ENCODE assay signal across 21 cellular contexts in the genomic region with DNA sequence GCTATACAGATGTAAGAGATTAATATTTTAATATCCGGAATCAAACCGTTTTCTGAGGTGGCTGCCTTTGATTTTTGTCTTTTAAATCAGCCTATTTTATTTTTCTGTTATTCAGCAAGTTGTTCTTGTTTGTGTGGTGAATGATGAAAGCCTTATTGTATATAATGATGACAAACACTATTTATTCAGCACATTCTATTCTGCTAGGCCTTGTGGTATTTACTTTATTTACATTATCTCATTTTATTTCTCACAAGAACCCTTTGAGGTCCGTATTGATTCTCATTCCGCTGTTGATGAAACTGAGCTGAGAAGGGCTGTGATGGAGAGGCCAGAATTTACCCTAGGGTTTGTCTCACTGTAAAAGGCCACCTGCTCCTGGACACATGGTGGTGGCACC. TPM values are rescaled to one million over a fixed set of nuclear protein-coding genes. Genes with fewer than 3 reads are reported as not detected.
"Had no signal": no experiment of that assay in that cellular context is flagged by ENCODE, and none has a peak within 500 bp of the region (broad histone marks: within the 10 kb centered on the region; RNA-seq: fewer than 3 reads in every experiment).

No MANE protein-coding gene starts in this region.

- H3K9me3 ChIP-seq: ascending aorta, breast epithelium, sigmoid colon had no signal

- H3K27ac ChIP-seq: ascending aorta, epithelial cell of prostate, WERI-Rb-1 had no signal

- DNase-seq: activated CD4-positive, alpha-beta T cell treated with anti-CD3 and anti-CD28 coated beads for 1 hour; activated gamma-delta T cell; dermis blood vessel endothelial cell; effector memory CD8-positive, alpha-beta T cell; posterior cingulate gyrus; sigmoid colon; stimulated activated naive CD8-positive, alpha-beta T cell treated with anti-CD3 and anti-CD28 coated beads, Interleukin-15, Interleukin-2, amounts not matched to agents 100 U/mL and 50 U/mL, for 24 hours; trophoblast cell; WERI-Rb-1 had no signal

- H3K4me3 ChIP-seq: ascending aorta, breast epithelium, sigmoid colon had no signal

- H3K36me3 ChIP-seq: ascending aorta, breast epithelium, sigmoid colon, WERI-Rb-1 had no signal

- H3K27ac Mint-ChIP-seq: effector memory CD8-positive, alpha-beta T cell; mesothelial cell of epicardium had no signal

- H3K4me3 Mint-ChIP-seq: activated naive CD4-positive, alpha-beta T cell treated with anti-CD3 and anti-CD28 coated beads, Interleukin-2, amount 50 U/mL, for 24 hours; effector memory CD8-positive, alpha-beta T cell; mesothelial cell of epicardium; nephron had no signal

- H3K27me3 ChIP-seq: ascending aorta, breast epithelium, sigmoid colon had no signal

- H3K9me3 Mint-ChIP-seq: activated naive CD4-positive, alpha-beta T cell treated with anti-CD3 and anti-CD28 coated beads, Interleukin-2, amount 50 U/mL, for 24 hours; effector memory CD8-positive, alpha-beta T cell had no signal

- H3K4me1 ChIP-seq: ascending aorta, breast epithelium, sigmoid colon had no signal

- H3K36me3 Mint-ChIP-seq: activated naive CD4-positive, alpha-beta T cell treated with anti-CD3 and anti-CD28 coated beads, Interleukin-2, amount 50 U/mL, for 24 hours had no signal

- H3K4me1 Mint-ChIP-seq: activated naive CD4-positive, alpha-beta T cell treated with anti-CD3 and anti-CD28 coated beads, Interleukin-2, amount 50 U/mL, for 24 hours had no signal

- ATAC-seq: effector memory CD8-positive, alpha-beta T cell; left lobe of liver; stimulated activated naive CD8-positive, alpha-beta T cell treated with anti-CD3 and anti-CD28 coated beads, Interleukin-15, Interleukin-2, amounts not matched to agents 100 U/mL and 50 U/mL, for 24 hours had no signal

RNA-seq across cellular contexts. Expression of a gene that starts 51.7 kb away (rescaled TPM):
- total RNA-seq: activated CD8-positive, alpha-beta memory T cell treated with anti-CD3 and anti-CD28 coated beads for 36 hours; ascending aorta; cerebellum; dermis blood vessel endothelial cell; left lobe of liver; lung microvascular endothelial cell; renal cortical epithelial cell; sigmoid colon; T-helper 2 cell treated with Interferon-gamma antibody and Interleukin-4, amounts not matched to agents 100 ng/mL and 5 ng/mL, for 36 hours had no signal
